13 cellular contexts compared by ENCODE assay signal in the genomic region with DNA sequence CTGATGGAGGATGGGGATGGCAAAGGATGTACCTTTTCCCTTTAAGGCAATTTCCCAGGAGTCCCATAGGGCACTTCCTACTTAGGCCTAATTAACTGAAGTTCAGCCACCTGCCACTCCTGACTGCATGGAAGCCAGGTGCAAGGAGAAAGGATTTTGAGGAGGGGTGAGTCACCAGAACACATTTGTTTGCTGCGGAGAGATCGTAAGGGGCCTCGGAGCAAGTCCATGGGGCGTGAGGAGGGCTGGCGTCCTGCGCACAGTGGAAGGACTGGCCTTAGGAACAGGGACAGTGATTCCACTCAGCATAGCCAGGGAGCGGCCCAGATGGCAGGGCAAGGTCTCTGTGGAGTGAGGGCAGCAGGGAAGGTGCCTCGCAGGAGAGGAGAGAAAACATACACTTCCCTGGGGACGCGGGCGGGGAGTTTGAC. TPM values are rescaled to one million over a fixed set of nuclear protein-coding genes. Genes with fewer than 3 reads are reported as not detected.
DNase-seq lines count a peak whose midpoint lies in the region; ATAC-seq and TF ChIP-seq lines count a peak whose summit lies in the region.
"Had no signal": no experiment of that assay in that cellular context is flagged by ENCODE, and none has a peak within 500 bp of the region (broad histone marks: within the 10 kb centered on the region; RNA-seq: fewer than 3 reads in every experiment).

No MANE protein-coding gene starts in this region.

- intact Hi-C loops in Right ventricle myocardium superior (cut with DNase I): no loop called here
- intact Hi-C loops in heart right ventricle (cut with DNase I): no loop called here
- intact Hi-C loops in transverse colon (cut with DNase I; ENCODE audit: low total_unique reads): no loop called here

- peak; percentile 51 for TF ChIP-seq POLR2A in transverse colon (IDR thresholded peaks at IDR 0.05)

- no peaks in the 10 kb centered on the region for H3K36me3 Mint-ChIP-seq in T-helper 17 cell (ENCODE audit: low read depth)
- H3K36me3 Mint-ChIP-seq: activated naive CD4-positive, alpha-beta T cell treated with anti-CD3 and anti-CD28 coated beads, Interleukin-2, amount 50 U/mL, for 24 hours had no signal

- H3K4me1 Mint-ChIP-seq in T-helper 17 cell: peaks cover 17% of the 10 kb centered on the region

- H3K9me3 ChIP-seq in heart right ventricle (no peaks in the 10 kb centered on the region), T-helper 17 cell (ENCODE audit: control insufficient read depth, low read length, poor library complexity, severe bottlenecking) (no peaks in the 10 kb centered on the region), transverse colon (no peaks in the 10 kb centered on the region)

- in situ Hi-C loops in transverse colon (cut with MboI; ENCODE audit: low pct_ligation_motif_present in 1 of 4, low pct_unique_long_range_greater_than_20kb in 1 of 4, low sequenced_read_pairs in 3 of 4): no loop called here

- H3K27ac ChIP-seq in heart right ventricle (no peak overlapping the region), transverse colon (peak overlapping the region; percentile 70 to 82 (median 72))

- WGBS in heart right ventricle, 2 donors: 91 to 92% methylated on average over 11 of the region's 11 CpGs
- WGBS in transverse colon (ENCODE audit: low coverage in 1 of 2), 2 donors: 55 to 65% methylated on average over 2 to 11 of the region's 11 CpGs

- H3K27ac Mint-ChIP-seq in T-helper 17 cell: peak overlapping the region; percentile 27
- H3K27ac Mint-ChIP-seq: activated naive CD4-positive, alpha-beta T cell treated with anti-CD3 and anti-CD28 coated beads, Interleukin-2, amount 50 U/mL, for 24 hours had no signal

- H3K4me3 ChIP-seq in heart right ventricle (no peak overlapping the region), transverse colon (peak overlapping the region in 3 of 4 donors; percentile 34 to 48 (median 34))

- H3K27me3 Mint-ChIP-seq in T-helper 17 cell: no peaks in the 10 kb centered on the region
- H3K27me3 Mint-ChIP-seq: activated naive CD4-positive, alpha-beta T cell treated with anti-CD3 and anti-CD28 coated beads, Interleukin-2, amount 50 U/mL, for 24 hours had no signal

- ATAC-seq in Right ventricle myocardium superior (ENCODE audit: poor library complexity) (no peak), heart right ventricle (no peak), T-helper 17 cell (no peak), HG02981 (IDR thresholded peaks at IDR 0.05; ENCODE audit: unreplicated experiment) (no peak), omental fat pad (ENCODE audit: low FRiP score) (no peak)

- H3K27me3 ChIP-seq in heart right ventricle (no peaks in the 10 kb centered on the region), transverse colon (no peaks in the 10 kb centered on the region)

- peaks cover 0 to 26% (median 12%) of the 10 kb centered on the region in 9 donors for H3K4me1 ChIP-seq in heart right ventricle
- peaks cover 0 to 24% (median 10%) of the 10 kb centered on the region in 4 donors for H3K4me1 ChIP-seq in transverse colon

- peaks cover 0 to 8% (median 2%) of the 10 kb centered on the region in 9 donors for H3K36me3 ChIP-seq in heart right ventricle
- H3K36me3 ChIP-seq in transverse colon: no peaks in the 10 kb centered on the region

- TF ChIP-seq EP300 in transverse colon (IDR thresholded peaks at IDR 0.05; ENCODE audit: low read depth): no peak

- no peak overlapping the region for H3K4me3 Mint-ChIP-seq in T-helper 17 cell
- H3K4me3 Mint-ChIP-seq: activated naive CD4-positive, alpha-beta T cell treated with anti-CD3 and anti-CD28 coated beads, Interleukin-2, amount 50 U/mL, for 24 hours had no signal

- TF ChIP-seq CTCF in heart right ventricle (IDR thresholded peaks at IDR 0.05) (no peak), transverse colon (IDR thresholded peaks at IDR 0.05) (peak in 2 of 5 experiments; percentile 33 to 49), omental fat pad (IDR thresholded peaks at IDR 0.05) (no peak)

- DNase-seq in Right ventricle myocardium superior (peak; percentile 17), heart right ventricle (no peak), NCI-H2171 (lab: John Stamatoyannopoulos, UW) (peak; percentile 99), T-helper 17 cell (no peak), transverse colon (peak; percentile 70), iPS-NIHi11 (ENCODE audit: low spot score) (no peak), omental fat pad (ENCODE audit: low spot score) (no peak)
- DNase-seq: central memory CD4-positive, alpha-beta T cell; erythroblast; GOT3; T1000 had no signal

RNA-seq across cellular contexts. Expression of gene MAP1LC3A, which starts 11.8 kb away (rescaled TPM):
- 107 TPM for total RNA-seq in Right ventricle myocardium superior
- total RNA-seq in heart right ventricle: 100 to 1,000 TPM in 2 of 10 donors, 10 to 100 TPM in 8; 61.7 to 137 (median 74.6) TPM
- 100 to 1,000 TPM in 1 of 2 donors, 10 to 100 TPM in 1; 61.5 to 133 TPM for polyA plus RNA-seq in heart right ventricle
- total RNA-seq in T-helper 17 cell: 10 to 100 TPM; 11.7 to 13.7 TPM
- 100 to 1,000 TPM in 2 of 4 donors, 10 to 100 TPM in 2; 41.8 to 166 (median 98.3) TPM for total RNA-seq in transverse colon
- total RNA-seq in omental fat pad: 10 to 100 TPM; 50.1 to 76.1 (median 55.9) TPM

RNA-seq across cellular contexts. Expression of gene DYNLRB1, which starts 30.5 kb away (rescaled TPM):
- total RNA-seq in Right ventricle myocardium superior (148 TPM), heart right ventricle (100 to 1,000 TPM; 132 to 187 (median 148) TPM), T-helper 17 cell (10 to 100 TPM; 52.8 to 62.0 TPM), transverse colon (100 to 1,000 TPM in 3 of 4 donors, 10 to 100 TPM in 1; 80.8 to 178 (median 120) TPM), omental fat pad (100 to 1,000 TPM in 2 of 4 donors, 10 to 100 TPM in 2; 83.0 to 121 (median 108) TPM)
- 100 to 1,000 TPM; 253 to 408 TPM for polyA plus RNA-seq in heart right ventricle

Comparison
In these comparisons a context has a peak if more than half of its experiments do, and no peak if none do; other contexts are left out.
1. DNase-seq: peak in Right ventricle myocardium superior (single experiment), NCI-H2171 (single experiment) and transverse colon (single experiment); none in heart right ventricle (0 of 2), T-helper 17 cell (0 of 3), iPS-NIHi11 (single experiment) and omental fat pad (single experiment).
2. H3K27ac ChIP-seq: peak in transverse colon (4 of 4); none in heart right ventricle (0 of 10).
3. H3K4me3 ChIP-seq: peak in transverse colon (3 of 4); none in heart right ventricle (0 of 10).